8 cellular contexts compared by ENCODE assay signal in the genomic region with DNA sequence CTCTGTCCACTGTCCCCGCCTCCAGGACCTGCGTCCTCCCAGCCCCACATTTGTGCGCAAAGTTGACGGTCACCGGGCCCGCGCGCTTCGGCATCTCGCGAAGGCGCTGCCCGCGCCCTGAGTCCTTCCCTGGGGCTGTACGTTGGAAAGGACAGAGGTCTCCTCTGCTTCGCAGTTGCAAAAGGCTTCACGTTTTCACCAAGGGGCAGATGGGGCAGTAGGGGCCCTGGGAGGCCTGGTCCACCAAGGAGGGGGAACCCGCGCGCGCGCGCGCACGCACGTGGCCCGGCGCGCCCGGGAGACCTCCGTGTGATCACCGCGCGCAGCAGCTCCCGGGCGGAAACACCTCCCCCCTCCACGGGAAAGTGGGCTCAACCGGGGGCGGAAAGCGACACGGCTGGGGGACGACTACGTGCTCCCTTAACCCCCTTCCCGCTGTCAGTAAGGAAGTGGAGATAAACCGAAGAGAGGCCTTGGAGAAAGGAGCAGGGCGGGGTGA. TPM values are rescaled to one million over a fixed set of nuclear protein-coding genes. Genes with fewer than 3 reads are reported as not detected.
DNase-seq lines count a peak whose midpoint lies in the region; ATAC-seq and TF ChIP-seq lines count a peak whose summit lies in the region.

No MANE protein-coding gene starts in this region.

- H3K27ac Mint-ChIP-seq in endodermal cell (peak overlapping the region; percentile 97), nephron (peak overlapping the region; percentile 95 to 97 (median 96))

- peak; percentile 21 for DNase-seq in GM03348 (ENCODE audit: low spot score)
- no peak for DNase-seq in endodermal cell
- no peak for DNase-seq in thoracic aorta (ENCODE audit: low spot score)

- H3K9me3 ChIP-seq in endodermal cell (ENCODE audit: control insufficient read depth, low read length) (no peaks in the 10 kb centered on the region), thoracic aorta (no peaks in the 10 kb centered on the region)

- H3K9me3 Mint-ChIP-seq in endodermal cell (no peaks in the 10 kb centered on the region), nephron (no peaks in the 10 kb centered on the region)

- peak; percentile 5 for ATAC-seq in HG03025 (IDR thresholded peaks at IDR 0.05; ENCODE audit: low FRiP score, unreplicated experiment)
- ATAC-seq in thoracic aorta (ENCODE audit: insufficient number of reproducible peaks, low FRiP score, low read depth), result peak; percentile 1
- ATAC-seq in GM21360 (IDR thresholded peaks at IDR 0.05; ENCODE audit: unreplicated experiment), result no peak
- ATAC-seq in HG02840 (IDR thresholded peaks at IDR 0.05; ENCODE audit: low FRiP score, unreplicated experiment), result no peak

- TF ChIP-seq CTCF in WI38 (IDR thresholded peaks at IDR 0.05; ENCODE audit: low read depth, low read length) (no peak), endodermal cell (conservative IDR thresholded peaks at IDR 0.05) (no peak), nephron (IDR thresholded peaks at IDR 0.05; ENCODE audit: unreplicated experiment in 3 of 3) (no peak), thoracic aorta (IDR thresholded peaks at IDR 0.05) (no peak)

- 9 to 10% methylated on average over 18 to 46 of the region's 46 CpGs for WGBS in endodermal cell (ENCODE audit: insufficient coverage in 1 of 2, insufficient read length in 1 of 2), 2 experiments

- H3K36me3 ChIP-seq in endodermal cell (ENCODE audit: control insufficient read depth, insufficient read depth, low read length) (no peaks in the 10 kb centered on the region), thoracic aorta (no peaks in the 10 kb centered on the region)

- H3K4me3 Mint-ChIP-seq in endodermal cell (peak overlapping the region; percentile 63), nephron (peak overlapping the region; percentile 79 to 90 (median 86))

- H3K36me3 Mint-ChIP-seq in endodermal cell (ENCODE audit: low read depth) (no peaks in the 10 kb centered on the region), nephron (ENCODE audit: low read depth) (no peaks in the 10 kb centered on the region)

- peak overlapping the region; percentile 45 for H3K4me3 ChIP-seq in WI38 (ENCODE audit: low read depth, low read length)
- peak overlapping the region; percentile 68 for H3K4me3 ChIP-seq in endodermal cell (ENCODE audit: low read length)
- peak overlapping the region; percentile 74 for H3K4me3 ChIP-seq in thoracic aorta

- H3K4me1 Mint-ChIP-seq in endodermal cell (peaks cover 31% of the 10 kb centered on the region), nephron (peaks cover 30% of the 10 kb centered on the region)

- H3K4me1 ChIP-seq in endodermal cell (ENCODE audit: control insufficient read depth, insufficient read depth, low read length), result peaks cover 16% of the 10 kb centered on the region
- peaks cover 25 to 42% of the 10 kb centered on the region in 2 donors for H3K4me1 ChIP-seq in thoracic aorta (ENCODE audit: control insufficient read depth in 1 of 2, low read depth in 2 of 2)

- H3K9ac ChIP-seq in endodermal cell (ENCODE audit: extremely low read depth, low read length, poor library complexity, severe bottlenecking), result peak overlapping the region; percentile 71

- H3K27me3 Mint-ChIP-seq in endodermal cell (ENCODE audit: insufficient read depth), result no peaks in the 10 kb centered on the region
- H3K27me3 Mint-ChIP-seq in nephron (ENCODE audit: low read depth), result no peaks in the 10 kb centered on the region

- H3K27ac ChIP-seq in endodermal cell (ENCODE audit: low read depth, low read length), result peak overlapping the region; percentile 98
- H3K27ac ChIP-seq in thoracic aorta, result peak overlapping the region; percentile 98 to 100

- H3K27me3 ChIP-seq in endodermal cell (ENCODE audit: control insufficient read depth, insufficient read depth, low read length, poor library complexity, severe bottlenecking), result no peaks in the 10 kb centered on the region
- no peaks in the 10 kb centered on the region for H3K27me3 ChIP-seq in thoracic aorta (replicated peaks; ENCODE audit: insufficient read depth)

RNA-seq across cellular contexts. Expression of a gene that starts 21.9 kb away (rescaled TPM):
- total RNA-seq in endodermal cell, result not detected
- polyA plus RNA-seq in endodermal cell (2013, experiment 1 of 2), result not detected
- not detected for polyA plus RNA-seq in endodermal cell (2013, experiment 2 of 2)
- not detected for total RNA-seq in thoracic aorta

Comparison
In these comparisons a context has a peak if more than half of its experiments do, and no peak if none do; other contexts are left out.
1. ATAC-seq: peak in HG03025 (single experiment) and thoracic aorta (single experiment); none in GM21360 (single experiment) and HG02840 (single experiment).
2. Peak in every context shown above with its lines, with median percentiles within 50 percentile points of each other: H3K4me3 ChIP-seq.